ENCODE assay signal across 9 cellular contexts in the genomic region with DNA sequence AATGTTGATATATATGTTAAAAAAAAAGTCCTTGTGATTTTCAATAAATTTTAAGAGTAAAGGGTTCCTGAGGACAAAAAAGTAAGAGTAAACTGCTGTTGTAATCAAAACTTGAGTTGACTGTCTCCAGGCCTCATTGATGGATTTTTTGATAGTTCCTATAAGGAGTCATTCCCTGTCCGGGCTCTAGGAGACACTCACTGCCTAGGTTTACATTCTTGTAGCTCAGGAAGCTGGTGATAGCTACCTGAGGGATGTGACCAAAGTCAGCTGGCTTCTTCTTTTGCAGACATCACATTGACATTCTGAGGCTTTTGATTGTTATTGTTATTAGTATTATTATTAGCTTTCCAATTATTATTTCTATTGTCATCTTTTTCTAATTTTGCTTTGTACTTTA.
DNase-seq lines count a peak whose midpoint lies in the region; ATAC-seq and TF ChIP-seq lines count a peak whose summit lies in the region.
"Had no signal": no experiment of that assay in that cellular context is flagged by ENCODE, and none has a peak within 500 bp of the region (broad histone marks: within the 10 kb centered on the region; RNA-seq: fewer than 3 reads in every experiment).

No MANE protein-coding gene starts in this region.

- no peaks in the 10 kb centered on the region for H3K36me3 ChIP-seq in neural cell (ENCODE audit: insufficient read depth, low read length)
- H3K36me3 ChIP-seq: left lung had no signal

- no peak for TF ChIP-seq EP300 in neural cell (conservative IDR thresholded peaks at IDR 0.05; ENCODE audit: poor library complexity, severe bottlenecking)

- no peak overlapping the region for H3K4me2 ChIP-seq in neural cell (ENCODE audit: low read length)

- no peaks in the 10 kb centered on the region for H3F3A ChIP-seq in neural cell (ENCODE audit: insufficient read depth, low read length, poor library complexity, severe bottlenecking)

- H4K20me1 ChIP-seq in neural cell (ENCODE audit: insufficient read depth) = no peaks in the 10 kb centered on the region

- ATAC-seq in HG02588 (IDR thresholded peaks at IDR 0.05; ENCODE audit: unreplicated experiment) (no peak), HG02678 (IDR thresholded peaks at IDR 0.05; ENCODE audit: unreplicated experiment) (no peak), HG03520 (IDR thresholded peaks at IDR 0.05; ENCODE audit: unreplicated experiment) (no peak), GM21360 (IDR thresholded peaks at IDR 0.05; ENCODE audit: unreplicated experiment) (no peak)
- ATAC-seq: left lung had no signal

- no peak overlapping the region for H3K27ac ChIP-seq in neural cell (ENCODE audit: low read length)
- H3K27ac ChIP-seq: left lung had no signal

- peak; percentile 29 for DNase-seq in EH (ENCODE audit: low read depth)
- peak; percentile 20 for DNase-seq in NCI-H226
- DNase-seq in cerebellum (ENCODE audit: low spot score) = peak; percentile 4
- DNase-seq: left lung had no signal

- H3K9me2 ChIP-seq in neural cell (ENCODE audit: insufficient read depth, low read length) = no peaks in the 10 kb centered on the region

- H3K27me3 ChIP-seq in neural cell (ENCODE audit: insufficient read depth, low read depth, low read length) = no peaks in the 10 kb centered on the region
- H3K27me3 ChIP-seq: left lung had no signal

- no peak overlapping the region for H3K9ac ChIP-seq in neural cell (ENCODE audit: low read length)

- peak; percentile 60 for TF ChIP-seq CTCF in neural cell (IDR thresholded peaks at IDR 0.05; ENCODE audit: poor library complexity, severe bottlenecking)

- H2AFZ ChIP-seq in neural cell (ENCODE audit: low read depth, low read length) = no peak overlapping the region

- no peaks in the 10 kb centered on the region for H3K79me2 ChIP-seq in neural cell (replicated peaks; ENCODE audit: insufficient read depth, low read length)

- peak; percentile 73 for TF ChIP-seq RAD21 in neural cell (conservative IDR thresholded peaks at IDR 0.05)

- H3K4me3 ChIP-seq in neural cell (ENCODE audit: low read length) = no peak overlapping the region
- H3K4me3 ChIP-seq: left lung had no signal

- no peaks in the 10 kb centered on the region for H3K9me3 ChIP-seq in neural cell (ENCODE audit: low read length)

TF ChIP-seq in neural cell, 6 proteins besides CTCF, POLR2A, EP300 and RAD21:
- no peak for TF ChIP-seq TAF1 (IDR thresholded peaks at IDR 0.05; ENCODE audit: low read depth)
- peak; percentile 70 for TF ChIP-seq SMC3 (conservative IDR thresholded peaks at IDR 0.05; ENCODE audit: poor library complexity)
